Comparison of ENCODE assay signal across 1 cellular context in the genomic region with DNA sequence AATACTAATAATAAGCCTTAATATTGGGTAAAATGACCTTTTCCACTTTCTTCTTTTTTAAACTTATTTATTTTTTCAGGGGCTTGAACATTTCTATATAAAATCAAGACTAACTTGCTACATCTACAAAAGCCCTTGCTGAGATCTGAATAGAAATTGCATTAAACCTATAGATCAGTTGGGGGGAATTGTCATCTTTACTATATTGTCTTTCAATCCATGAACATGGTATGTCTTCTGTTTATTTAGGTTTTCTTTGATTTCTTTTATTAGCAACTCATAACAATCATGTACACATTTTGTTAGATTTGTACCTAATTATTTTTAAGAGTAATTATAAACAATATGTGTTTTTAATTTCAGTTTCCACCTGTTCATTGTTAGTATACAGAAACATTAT.
"Had no signal": no experiment of that assay in that cellular context is flagged by ENCODE, and none has a peak within 500 bp of the region (broad histone marks: within the 10 kb centered on the region; RNA-seq: fewer than 3 reads in every experiment).

No MANE protein-coding gene starts in this region.

- H3K4me3 ChIP-seq: GM12878 had no signal

- ATAC-seq: GM12878 had no signal
